Comparison of ENCODE assay signal across 20 cellular contexts in genomic region chr20:30922129-30922528, GRCh38.
"Had no signal": no experiment of that assay in that cellular context is flagged by ENCODE, and none has a peak within 500 bp of the region (broad histone marks: within the 10 kb centered on the region; RNA-seq: fewer than 3 reads in every experiment).

No MANE protein-coding gene starts in this region.

- H3K27ac ChIP-seq: body of pancreas, cardiac muscle cell had no signal

- H3K27me3 Mint-ChIP-seq: activated CD4-positive, alpha-beta T cell treated with anti-CD3 and anti-CD28 coated beads for 36 hours; activated naive CD4-positive, alpha-beta T cell treated with anti-CD3 and anti-CD28 coated beads, Interleukin-2, amount 10 ng/mL, durations not matched to agents 7 days and 5 days; dendritic cell treated with granulocyte-macrophage colony-stimulating factor and Interleukin-4, amounts not matched to agents 40 ng/mL and 50 ng/mL, for 4 days had no signal

- H3K4me1 ChIP-seq: body of pancreas had no signal

- H3K9me3 ChIP-seq: body of pancreas had no signal

- H3K27ac Mint-ChIP-seq: activated CD4-positive, alpha-beta T cell treated with anti-CD3 and anti-CD28 coated beads for 36 hours; activated naive CD4-positive, alpha-beta T cell treated with anti-CD3 and anti-CD28 coated beads, Interleukin-2, amount 10 ng/mL, durations not matched to agents 7 days and 5 days; activated T-helper 2 cell treated with anti-CD3 and anti-CD28 coated beads, Interferon-gamma antibody, Interleukin-2, Interleukin-4, amounts not matched to agents 10 μg/mL and 5 μg/mL and 100 μg/mL, durations not matched to agents 14 hours and 24 hours and 36 hours; dendritic cell treated with granulocyte-macrophage colony-stimulating factor and Interleukin-4, amounts not matched to agents 40 ng/mL and 50 ng/mL, for 4 days had no signal

- H3K36me3 Mint-ChIP-seq: activated naive CD4-positive, alpha-beta T cell treated with anti-CD3 and anti-CD28 coated beads, Interleukin-2, amount 10 ng/mL, durations not matched to agents 7 days and 5 days had no signal

- H3K27me3 ChIP-seq: body of pancreas, cardiac muscle cell had no signal

- H3K36me3 ChIP-seq: cardiac muscle cell had no signal

- H3K4me3 Mint-ChIP-seq: activated CD4-positive, alpha-beta T cell treated with anti-CD3 and anti-CD28 coated beads for 36 hours; activated naive CD4-positive, alpha-beta T cell treated with anti-CD3 and anti-CD28 coated beads, Interleukin-2, amount 10 ng/mL, durations not matched to agents 7 days and 5 days; activated T-cell treated with anti-CD3 and anti-CD28 coated beads, Interleukin-2, amount 50 U/mL, for 4 hours; dendritic cell treated with granulocyte-macrophage colony-stimulating factor and Interleukin-4, amounts not matched to agents 40 ng/mL and 50 ng/mL, for 4 days had no signal

- H3K4me1 Mint-ChIP-seq: activated CD4-positive, alpha-beta T cell treated with anti-CD3 and anti-CD28 coated beads for 36 hours; activated naive CD4-positive, alpha-beta T cell treated with anti-CD3 and anti-CD28 coated beads, Interleukin-2, amount 10 ng/mL, durations not matched to agents 7 days and 5 days had no signal

- DNase-seq: activated CD4-positive, alpha-beta T cell treated with anti-CD3 and anti-CD28 coated beads for 36 hours; activated CD4-positive, alpha-beta T cell treated with anti-CD3 and anti-CD28 coated beads, Interleukin-2, amount 50 U/mL, for 4 hours; activated CD8-positive, alpha-beta memory T cell treated with anti-CD3 and anti-CD28 coated beads, Interleukin-2, amount 50 U/mL, for 48 hours; activated naive CD4-positive, alpha-beta T cell treated with anti-CD3 and anti-CD28 coated beads, Interleukin-2, amount 10 ng/mL, durations not matched to agents 7 days and 5 days; activated T-cell treated with anti-CD3 and anti-CD28 coated beads, Interleukin-2, amount 50 U/mL, for 4 hours; body of pancreas; effector CD4-positive, alpha-beta T cell; mesenchymal stem cell; mucosa of descending colon; nucleus accumbens; small intestine; stimulated activated CD4-positive, alpha-beta T cell treated with anti-CD3 and anti-CD28 coated beads, Interleukin-15, amount 100 ng/mL, for 24 hours; stimulated activated CD4-positive, alpha-beta T cell treated with anti-CD3 and anti-CD28 coated beads, Interleukin-2, amount 100 ng/mL, for 48 hours; stimulated activated CD8-positive, alpha-beta memory T cell treated with anti-CD3 and anti-CD28 coated beads, Interleukin-4, amount 100 ng/mL, for 48 hours; stimulated activated naive CD4-positive, alpha-beta T cell; T-helper 9 cell had no signal

- H3K4me3 ChIP-seq: body of pancreas, cardiac muscle cell, mucosa of descending colon had no signal

- ATAC-seq: activated CD4-positive, alpha-beta T cell treated with anti-CD3 and anti-CD28 coated beads for 36 hours; activated T-cell treated with anti-CD3 and anti-CD28 coated beads, Interleukin-2, amount 50 U/mL, for 4 hours; body of pancreas; mucosa of descending colon; sciatic nerve had no signal
